ENCODE assay signal across 8 cellular contexts in genomic region chr11:1693327-1694063, GRCh38. TPM values are rescaled to one million over a fixed set of nuclear protein-coding genes. Genes with fewer than 3 reads are reported as not detected.
DNase-seq lines count a peak whose midpoint lies in the region; ATAC-seq and TF ChIP-seq lines count a peak whose summit lies in the region.

No MANE protein-coding gene starts in this region.

- no peaks in the 10 kb centered on the region for H3K36me3 ChIP-seq in urinary bladder (ENCODE audit: insufficient read depth)

- H3K27ac ChIP-seq in urinary bladder (ENCODE audit: low read depth) = peak overlapping the region; percentile 44

- WGBS in urinary bladder = 22% methylated on average over 37 of the region's 37 CpGs

- DNase-seq in GM12864 (ENCODE audit: low read depth) = no peak
- DNase-seq in MV-4-11 (lab: John Stamatoyannopoulos, UW) = peak; percentile 59
- DNase-seq in T-helper 9 cell = peak; percentile 72
- peak; percentile 92 for DNase-seq in astrocyte of the hippocampus (ENCODE audit: low read depth, low spot score)
- peak; percentile 87 for DNase-seq in hepatic stellate cell (ENCODE audit: low spot score)
- DNase-seq in putamen (ENCODE audit: low spot score) = peak; percentile 70

- H3K4me3 ChIP-seq in GM12864 (ENCODE audit: low read depth, low read length) (no peak overlapping the region), urinary bladder (ENCODE audit: low read depth, low read length) (no peak overlapping the region)

- no peaks in the 10 kb centered on the region for H3K4me1 ChIP-seq in urinary bladder (ENCODE audit: insufficient read depth)

- TF ChIP-seq CTCF in GM12864 (IDR thresholded peaks at IDR 0.05; ENCODE audit: low read depth, low read length, missing control alignments) = peak; percentile 88

- no peak for ATAC-seq in GM19397 (IDR thresholded peaks at IDR 0.05; ENCODE audit: unreplicated experiment)

RNA-seq across cellular contexts. Expression of gene KRTAP5-6, which starts 3.5 kb away (rescaled TPM):
- total RNA-seq in urinary bladder = not detected
- not detected for polyA plus RNA-seq in urinary bladder

RNA-seq across cellular contexts. Expression of gene IFITM10, which starts 56.9 kb away (rescaled TPM):
- 1.0 TPM for total RNA-seq in urinary bladder
- 1.9 TPM for polyA plus RNA-seq in urinary bladder
